Comparison of ENCODE assay signal across 38 cellular contexts in genomic region chr9:8395022-8395421, GRCh38.
"Had no signal": no experiment of that assay in that cellular context is flagged by ENCODE, and none has a peak within 500 bp of the region (broad histone marks: within the 10 kb centered on the region; RNA-seq: fewer than 3 reads in every experiment).

No MANE protein-coding gene starts in this region.

- ATAC-seq: activated naive CD4-positive, alpha-beta T cell treated with anti-CD3 and anti-CD28 coated beads, Interleukin-2, amount 50 U/mL, for 72 hours; activated naive CD8-positive, alpha-beta T cell treated with anti-CD3 and anti-CD28 coated beads, Interleukin-2, amount 50 U/mL, for 24 hours; activated T-cell treated with anti-CD3 and anti-CD28 coated beads, Interleukin-2, amount 50 U/mL, for 4 hours; activated T-cell treated with anti-CD3 and anti-CD28 coated beads, Interleukin-2, amount 50 U/mL, for 72 hours; activated T-helper 17 cell treated with anti-CD3 and anti-CD28 coated beads, Interleukin-2, amount 50 U/mL, for 72 hours; body of pancreas had no signal

- H3K9me3 ChIP-seq: adrenal gland, ascending aorta, body of pancreas, breast epithelium had no signal

- H3K4me1 Mint-ChIP-seq: activated naive CD4-positive, alpha-beta T cell treated with anti-CD3 and anti-CD28 coated beads, Interleukin-2, amount 10 ng/mL, durations not matched to agents 7 days and 5 days; activated naive CD4-positive, alpha-beta T cell treated with anti-CD3 and anti-CD28 coated beads, Interleukin-2, amount 50 U/mL, for 24 hours; activated naive CD8-positive, alpha-beta T cell treated with anti-CD3 and anti-CD28 coated beads for 36 hours; activated naive CD8-positive, alpha-beta T cell treated with anti-CD3 and anti-CD28 coated beads, Interleukin-2, amount 10 ng/mL, durations not matched to agents 7 days and 5 days; activated naive CD8-positive, alpha-beta T cell treated with anti-CD3 and anti-CD28 coated beads, Interleukin-2, amount 50 U/mL, for 24 hours; activated T-helper 17 cell treated with anti-CD3 and anti-CD28 coated beads, Interleukin-2, amount 50 U/mL, for 72 hours; central memory CD8-positive, alpha-beta T cell had no signal

- H3K27ac ChIP-seq: adrenal gland, ascending aorta, body of pancreas, brain microvascular endothelial cell, breast epithelium, cardiac muscle cell had no signal

- H3K4me1 ChIP-seq: adrenal gland, ascending aorta, body of pancreas, breast epithelium had no signal

- H3K4me3 ChIP-seq: adrenal gland, ascending aorta, body of pancreas, breast epithelium, cardiac muscle cell had no signal

- H3K27me3 Mint-ChIP-seq: activated naive CD4-positive, alpha-beta T cell treated with anti-CD3 and anti-CD28 coated beads, Interleukin-2, amount 10 ng/mL, durations not matched to agents 7 days and 5 days; activated naive CD8-positive, alpha-beta T cell treated with anti-CD3 and anti-CD28 coated beads, Interleukin-2, amount 50 U/mL, for 24 hours; brain had no signal

- H3K4me3 Mint-ChIP-seq: activated naive CD4-positive, alpha-beta T cell treated with anti-CD3 and anti-CD28 coated beads for 36 hours; activated naive CD4-positive, alpha-beta T cell treated with anti-CD3 and anti-CD28 coated beads, Interleukin-2, amount 10 ng/mL, durations not matched to agents 7 days and 5 days; activated naive CD4-positive, alpha-beta T cell treated with anti-CD3 and anti-CD28 coated beads, Interleukin-2, amount 50 U/mL, for 24 hours; activated naive CD8-positive, alpha-beta T cell; activated naive CD8-positive, alpha-beta T cell treated with anti-CD3 and anti-CD28 coated beads for 36 hours; activated naive CD8-positive, alpha-beta T cell treated with anti-CD3 and anti-CD28 coated beads, Interleukin-2, amount 10 ng/mL, durations not matched to agents 7 days and 5 days; activated naive CD8-positive, alpha-beta T cell treated with anti-CD3 and anti-CD28 coated beads, Interleukin-2, amount 50 U/mL, for 24 hours; activated T-cell treated with anti-CD3 and anti-CD28 coated beads, Interleukin-2, amount 50 U/mL, for 24 hours; activated T-cell treated with anti-CD3 and anti-CD28 coated beads, Interleukin-2, amount 50 U/mL, for 4 hours; activated T-cell treated with anti-CD3 and anti-CD28 coated beads, Interleukin-2, amount 50 U/mL, for 72 hours; activated T-helper 1 cell treated with anti-CD3 and anti-CD28 coated beads, Interleukin-12 subunit alpha, Interleukin-12 subunit beta, Interleukin-2, Interleukin-4 antibody, amounts not matched to agents 30 ng/mL and 10 ng/mL and 1 ng/mL, durations not matched to agents 14 hours and 24 hours and 36 hours; activated T-helper 17 cell treated with anti-CD3 and anti-CD28 coated beads, Interleukin-2, amount 50 U/mL, for 72 hours; brain; central memory CD8-positive, alpha-beta T cell had no signal

- H3K27ac Mint-ChIP-seq: activated naive CD4-positive, alpha-beta T cell treated with anti-CD3 and anti-CD28 coated beads for 36 hours; activated naive CD4-positive, alpha-beta T cell treated with anti-CD3 and anti-CD28 coated beads, Interleukin-2, amount 10 ng/mL, durations not matched to agents 7 days and 5 days; activated naive CD4-positive, alpha-beta T cell treated with anti-CD3 and anti-CD28 coated beads, Interleukin-2, amount 50 U/mL, for 24 hours; activated naive CD4-positive, alpha-beta T cell treated with anti-CD3 and anti-CD28 coated beads, Interleukin-2, amount 50 U/mL, for 72 hours; activated naive CD8-positive, alpha-beta T cell; activated naive CD8-positive, alpha-beta T cell treated with anti-CD3 and anti-CD28 coated beads for 36 hours; activated naive CD8-positive, alpha-beta T cell treated with anti-CD3 and anti-CD28 coated beads, Interleukin-2, amount 10 ng/mL, durations not matched to agents 7 days and 5 days; activated naive CD8-positive, alpha-beta T cell treated with anti-CD3 and anti-CD28 coated beads, Interleukin-2, amount 50 U/mL, for 24 hours; activated T-cell treated with anti-CD3 and anti-CD28 coated beads, Interleukin-2, amount 50 U/mL, for 24 hours; activated T-cell treated with anti-CD3 and anti-CD28 coated beads, Interleukin-2, amount 50 U/mL, for 72 hours; activated T-helper 1 cell treated with anti-CD3 and anti-CD28 coated beads, Interleukin-12 subunit alpha, Interleukin-12 subunit beta, Interleukin-2, Interleukin-4 antibody, amounts not matched to agents 30 ng/mL and 10 ng/mL and 1 ng/mL, durations not matched to agents 14 hours and 24 hours and 36 hours; activated T-helper 17 cell treated with anti-CD3 and anti-CD28 coated beads, Interleukin-2, amount 50 U/mL, for 72 hours; activated T-helper 2 cell treated with anti-CD3 and anti-CD28 coated beads, Interferon-gamma antibody, Interleukin-2, Interleukin-4, amounts not matched to agents 10 μg/mL and 5 μg/mL and 100 μg/mL, durations not matched to agents 14 hours and 24 hours and 36 hours; brain had no signal

- H3K27me3 ChIP-seq: adrenal gland, ascending aorta, body of pancreas, brain microvascular endothelial cell, breast epithelium, cardiac muscle cell had no signal

- H3K36me3 ChIP-seq: adrenal gland, ascending aorta, brain microvascular endothelial cell, breast epithelium, cardiac muscle cell had no signal

- H3K36me3 Mint-ChIP-seq: activated naive CD4-positive, alpha-beta T cell treated with anti-CD3 and anti-CD28 coated beads, Interleukin-2, amount 10 ng/mL, durations not matched to agents 7 days and 5 days; activated naive CD4-positive, alpha-beta T cell treated with anti-CD3 and anti-CD28 coated beads, Interleukin-2, amount 50 U/mL, for 24 hours; activated naive CD4-positive, alpha-beta T cell treated with anti-CD3 and anti-CD28 coated beads, Interleukin-2, amount 50 U/mL, for 72 hours; activated naive CD8-positive, alpha-beta T cell; activated naive CD8-positive, alpha-beta T cell treated with anti-CD3 and anti-CD28 coated beads for 36 hours; activated naive CD8-positive, alpha-beta T cell treated with anti-CD3 and anti-CD28 coated beads, Interleukin-2, amount 10 ng/mL, durations not matched to agents 7 days and 5 days had no signal

- DNase-seq: activated effector memory CD4-positive, alpha-beta T cell treated with anti-CD3 and anti-CD28 coated beads, Interleukin-2, amount 50 U/mL, for 16 hours; activated effector memory CD4-positive, alpha-beta T cell treated with Interleukin-2 at 50 U/mL for 16 hours; activated gamma-delta T cell; activated gamma-delta T cell treated with Interleukin-2 at 50 U/mL for 16 hours; activated naive CD4-positive, alpha-beta T cell; activated naive CD4-positive, alpha-beta T cell treated with anti-CD3 and anti-CD28 coated beads for 36 hours; activated naive CD4-positive, alpha-beta T cell treated with anti-CD3 and anti-CD28 coated beads, Interleukin-2, amount 10 ng/mL, durations not matched to agents 7 days and 5 days; activated naive CD4-positive, alpha-beta T cell treated with anti-CD3 and anti-CD28 coated beads, Interleukin-2, amount 50 U/mL, for 16 hours; activated naive CD4-positive, alpha-beta T cell treated with Interleukin-2 at 50 U/mL for 16 hours; activated naive CD8-positive, alpha-beta T cell treated with anti-CD3 and anti-CD28 coated beads for 36 hours; activated naive CD8-positive, alpha-beta T cell treated with anti-CD3 and anti-CD28 coated beads, Interleukin-2, amount 10 ng/mL, durations not matched to agents 7 days and 5 days; activated naive CD8-positive, alpha-beta T cell treated with anti-CD3 and anti-CD28 coated beads, Interleukin-2, amount 50 U/mL, for 24 hours; activated T-cell treated with anti-CD3 and anti-CD28 coated beads, Interleukin-2, amount 50 U/mL, for 1 hour; activated T-cell treated with anti-CD3 and anti-CD28 coated beads, Interleukin-2, amount 50 U/mL, for 24 hours; activated T-cell treated with anti-CD3 and anti-CD28 coated beads, Interleukin-2, amount 50 U/mL, for 4 hours; activated T-cell treated with anti-CD3 and anti-CD28 coated beads, Interleukin-2, amount 50 U/mL, for 48 hours; activated T-cell treated with anti-CD3 and anti-CD28 coated beads, Interleukin-2, amount 50 U/mL, for 72 hours; adrenal gland; amniotic stem cell; amygdala; anterior cingulate cortex; aorta; body of pancreas; brain microvascular endothelial cell; caudate nucleus; central memory CD4-positive, alpha-beta T cell; cerebellar nuclear complex had no signal

- H3K9me3 Mint-ChIP-seq: activated naive CD4-positive, alpha-beta T cell treated with anti-CD3 and anti-CD28 coated beads for 36 hours; activated naive CD4-positive, alpha-beta T cell treated with anti-CD3 and anti-CD28 coated beads, Interleukin-2, amount 10 ng/mL, durations not matched to agents 7 days and 5 days; activated naive CD4-positive, alpha-beta T cell treated with anti-CD3 and anti-CD28 coated beads, Interleukin-2, amount 50 U/mL, for 24 hours; activated naive CD8-positive, alpha-beta T cell treated with anti-CD3 and anti-CD28 coated beads for 36 hours; activated naive CD8-positive, alpha-beta T cell treated with anti-CD3 and anti-CD28 coated beads, Interleukin-2, amount 10 ng/mL, durations not matched to agents 7 days and 5 days; activated naive CD8-positive, alpha-beta T cell treated with anti-CD3 and anti-CD28 coated beads, Interleukin-2, amount 50 U/mL, for 24 hours; activated T-cell treated with anti-CD3 and anti-CD28 coated beads, Interleukin-2, amount 50 U/mL, for 24 hours; activated T-cell treated with anti-CD3 and anti-CD28 coated beads, Interleukin-2, amount 50 U/mL, for 4 hours; activated T-cell treated with anti-CD3 and anti-CD28 coated beads, Interleukin-2, amount 50 U/mL, for 72 hours; activated T-helper 1 cell treated with anti-CD3 and anti-CD28 coated beads, Interleukin-12 subunit alpha, Interleukin-12 subunit beta, Interleukin-2, Interleukin-4 antibody, amounts not matched to agents 30 ng/mL and 10 ng/mL and 1 ng/mL, durations not matched to agents 14 hours and 24 hours and 36 hours; activated T-helper 17 cell treated with anti-CD3 and anti-CD28 coated beads, Interleukin-2, amount 50 U/mL, for 72 hours; activated T-helper 2 cell treated with anti-CD3 and anti-CD28 coated beads, Interferon-gamma antibody, Interleukin-2, Interleukin-4, amounts not matched to agents 10 μg/mL and 5 μg/mL and 100 μg/mL, durations not matched to agents 14 hours and 24 hours and 36 hours; central memory CD8-positive, alpha-beta T cell had no signal
